ENCODE assay signal across 19 cellular contexts in genomic region chr7:117025891-117026290, GRCh38.
"Had no signal": no experiment of that assay in that cellular context is flagged by ENCODE, and none has a peak within 500 bp of the region (broad histone marks: within the 10 kb centered on the region; RNA-seq: fewer than 3 reads in every experiment).

No MANE protein-coding gene starts in this region.

- ATAC-seq: activated T-helper 17 cell treated with anti-CD3 and anti-CD28 coated beads, Interleukin-2, amount 50 U/mL, for 72 hours; left cardiac atrium; naive thymus-derived CD4-positive, alpha-beta T cell; right cardiac atrium had no signal

- H3K27ac ChIP-seq: heart right ventricle, tibial nerve, uterus, VCaP had no signal

- H3K27me3 ChIP-seq: ascending aorta, heart right ventricle, tibial nerve, uterus had no signal

- H3K4me3 Mint-ChIP-seq: activated naive CD4-positive, alpha-beta T cell treated with anti-CD3 and anti-CD28 coated beads for 36 hours; activated T-helper 17 cell treated with anti-CD3 and anti-CD28 coated beads, Interleukin-2, amount 50 U/mL, for 72 hours; naive thymus-derived CD4-positive, alpha-beta T cell had no signal

- H3K4me1 ChIP-seq: uterus had no signal

- DNase-seq: activated CD4-positive, alpha-beta T cell treated with anti-CD3 and anti-CD28 coated beads for 1 hour; activated CD4-positive, alpha-beta T cell treated with anti-CD3 and anti-CD28 coated beads, Interleukin-2, amount 50 U/mL, for 4 hours; activated naive CD4-positive, alpha-beta T cell treated with anti-CD3 and anti-CD28 coated beads for 36 hours; heart right ventricle; left cardiac atrium; naive thymus-derived CD4-positive, alpha-beta T cell; right cardiac atrium; small intestine; stimulated activated CD4-positive, alpha-beta T cell treated with anti-CD3 and anti-CD28 coated beads, Interleukin-4, amount 100 ng/mL, for 4 hours; stimulated activated CD8-positive, alpha-beta memory T cell treated with anti-CD3 and anti-CD28 coated beads, Interleukin-4, amount 100 ng/mL, for 48 hours; stimulated activated naive CD4-positive, alpha-beta T cell treated with Interleukin-2 at 50 U/mL for 16 hours; substantia nigra; uterus had no signal

- H3K4me3 ChIP-seq: ascending aorta, heart right ventricle, lung, tibial nerve, uterus had no signal

- H3K36me3 ChIP-seq: ascending aorta, tibial nerve, uterus had no signal

- H3K27ac Mint-ChIP-seq: activated naive CD4-positive, alpha-beta T cell treated with anti-CD3 and anti-CD28 coated beads for 36 hours; activated T-helper 17 cell treated with anti-CD3 and anti-CD28 coated beads, Interleukin-2, amount 50 U/mL, for 72 hours; naive thymus-derived CD4-positive, alpha-beta T cell; progenitor cell of endocrine pancreas had no signal

- H3K9me3 ChIP-seq: uterus had no signal

- H3K9me3 Mint-ChIP-seq: activated T-helper 17 cell treated with anti-CD3 and anti-CD28 coated beads, Interleukin-2, amount 50 U/mL, for 72 hours had no signal

- H3K27me3 Mint-ChIP-seq: progenitor cell of endocrine pancreas had no signal
